1 cellular context compared by ENCODE assay signal in genomic region chr20:50730765-50731054, GRCh38.
A peak's percentile ranks its signal among the peaks of the same experiment; 100 is the strongest.
TF ChIP-seq lines count a peak whose summit lies in the region.

No MANE protein-coding gene starts in this region.

TF ChIP-seq in HepG2, 621 proteins besides CTCF, POLR2A, EP300 and RAD21 (continued from another document and continues in another):
- TF ChIP-seq MAF1 (CRISPR knock-in tag; IDR thresholded peaks at IDR 0.05; ENCODE audit: borderline replicate concordance) = peak; percentile 63; the same call in 1 of the 2 replicates
- TF ChIP-seq NR2C2 (CRISPR knock-in tag; IDR thresholded peaks at IDR 0.05; ENCODE audit: borderline replicate concordance) = no peak
- no peak; the same call in 1 of the 2 replicates for TF ChIP-seq ZNF598 (CRISPR knock-in tag; IDR thresholded peaks at IDR 0.05; ENCODE audit: borderline replicate concordance)
- TF ChIP-seq MYNN (CRISPR knock-in tag; IDR thresholded peaks at IDR 0.05; ENCODE audit: low read depth) = no peak; the same call in 1 of the 2 replicates
- TF ChIP-seq CREM (IDR thresholded peaks at IDR 0.05) = peak; percentile 16; the same call in 1 of the 2 replicates
- TF ChIP-seq CREM (CRISPR knock-in tag; IDR thresholded peaks at IDR 0.05) = no peak
- TF ChIP-seq MED13 (CRISPR knock-in tag; IDR thresholded peaks at IDR 0.05) = peak; percentile 83; the same call in 1 of the 2 replicates
- TF ChIP-seq ZNF124 (CRISPR knock-in tag; IDR thresholded peaks at IDR 0.05) = no peak; the same call in 1 of the 2 replicates
- TF ChIP-seq MTF1 (CRISPR knock-in tag; IDR thresholded peaks at IDR 0.05) = peak; percentile 66; the same call in 1 of the 2 replicates
- no peak for TF ChIP-seq NR3C1 (CRISPR knock-in tag; IDR thresholded peaks at IDR 0.05)
- TF ChIP-seq MLXIP (CRISPR knock-in tag; IDR thresholded peaks at IDR 0.05; ENCODE audit: borderline replicate concordance) = no peak
- TF ChIP-seq, protein P1, sequence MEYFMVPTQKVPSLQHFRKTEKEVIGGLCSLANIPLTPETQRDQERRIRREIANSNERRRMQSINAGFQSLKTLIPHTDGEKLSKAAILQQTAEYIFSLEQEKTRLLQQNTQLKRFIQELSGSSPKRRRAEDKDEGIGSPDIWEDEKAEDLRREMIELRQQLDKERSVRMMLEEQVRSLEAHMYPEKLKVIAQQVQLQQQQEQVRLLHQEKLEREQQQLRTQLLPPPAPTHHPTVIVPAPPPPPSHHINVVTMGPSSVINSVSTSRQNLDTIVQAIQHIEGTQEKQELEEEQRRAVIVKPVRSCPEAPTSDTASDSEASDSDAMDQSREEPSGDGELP (IDR thresholded peaks at IDR 0.05; ENCODE audit: borderline replicate concordance, low read depth) = no peak
- TF ChIP-seq ZFP36L2 (CRISPR knock-in tag; IDR thresholded peaks at IDR 0.05) = no peak
- TF ChIP-seq CHD4 (IDR thresholded peaks at IDR 0.05; ENCODE audit: borderline replicate concordance, low read length) = no peak
- TF ChIP-seq SSRP1 (CRISPR knock-in tag; IDR thresholded peaks at IDR 0.05) = no peak
- TF ChIP-seq ZNF446 (CRISPR knock-in tag; IDR thresholded peaks at IDR 0.05) = no peak
- TF ChIP-seq SOX6 (IDR thresholded peaks at IDR 0.05) = no peak
- TF ChIP-seq SOX6 (CRISPR knock-in tag; IDR thresholded peaks at IDR 0.05) = no peak
- no peak for TF ChIP-seq CCAR2 (optimal IDR thresholded peaks at IDR 0.05; ENCODE audit: low read depth, low read length)
- TF ChIP-seq ZNF441 (CRISPR knock-in tag; IDR thresholded peaks at IDR 0.05; ENCODE audit: borderline replicate concordance) = no peak
- TF ChIP-seq NFYB (CRISPR knock-in tag; IDR thresholded peaks at IDR 0.05) = no peak
- no peak for TF ChIP-seq ZNF296 (CRISPR knock-in tag; conservative IDR thresholded peaks at IDR 0.05)
- TF ChIP-seq ZNF616 (CRISPR knock-in tag; IDR thresholded peaks at IDR 0.05; ENCODE audit: low read depth) = no peak
- no peak; the same call in 1 of the 2 replicates for TF ChIP-seq ZFP37 (CRISPR knock-in tag; IDR thresholded peaks at IDR 0.05; ENCODE audit: borderline replicate concordance)
- TF ChIP-seq TRIM24 (CRISPR knock-in tag; IDR thresholded peaks at IDR 0.05) = no peak
- TF ChIP-seq NBN (conservative IDR thresholded peaks at IDR 0.05) = no peak
- TF ChIP-seq XBP1 (CRISPR knock-in tag; IDR thresholded peaks at IDR 0.05) = no peak
- TF ChIP-seq, protein P2, sequence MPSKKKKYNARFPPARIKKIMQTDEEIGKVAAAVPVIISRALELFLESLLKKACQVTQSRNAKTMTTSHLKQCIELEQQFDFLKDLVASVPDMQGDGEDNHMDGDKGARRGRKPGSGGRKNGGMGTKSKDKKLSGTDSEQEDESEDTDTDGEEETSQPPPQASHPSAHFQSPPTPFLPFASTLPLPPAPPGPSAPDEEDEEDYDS (CRISPR knock-in tag; IDR thresholded peaks at IDR 0.05) = no peak
- peak; percentile 25; the same call in 1 of the 2 replicates for TF ChIP-seq RBAK (CRISPR knock-in tag; IDR thresholded peaks at IDR 0.05)
- TF ChIP-seq ZNF234 (CRISPR knock-in tag; conservative IDR thresholded peaks at IDR 0.05) = no peak
- TF ChIP-seq CERS6 (CRISPR knock-in tag; IDR thresholded peaks at IDR 0.05) = no peak
- TF ChIP-seq ZFX (CRISPR knock-in tag; IDR thresholded peaks at IDR 0.05; ENCODE audit: low read depth) = no peak
- no peak for TF ChIP-seq ZNF33A (CRISPR knock-in tag; IDR thresholded peaks at IDR 0.05; ENCODE audit: borderline replicate concordance)
- TF ChIP-seq NFIC (IDR thresholded peaks at IDR 0.05; ENCODE audit: low read length) = no peak
- no peak; a peak in 1 of 4 replicates for TF ChIP-seq HMGXB4 (CRISPR knock-in tag; IDR thresholded peaks at IDR 0.05; ENCODE audit: borderline replicate concordance in 1 of 2, low read depth in 1 of 2)
- peak; percentile 29; the same call in 1 of the 2 replicates for TF ChIP-seq ISX (CRISPR knock-in tag; conservative IDR thresholded peaks at IDR 0.05)
- peak; percentile 59 for TF ChIP-seq ZNF781 (CRISPR knock-in tag; IDR thresholded peaks at IDR 0.05; ENCODE audit: borderline replicate concordance, not compliant biosample characterization)
- TF ChIP-seq REXO4 (CRISPR knock-in tag; IDR thresholded peaks at IDR 0.05; ENCODE audit: borderline replicate concordance) = no peak
- 0 out of 2 replicates have a peak, but pooled peaks have one; percentile 52 for TF ChIP-seq ZXDC (CRISPR knock-in tag; IDR thresholded peaks at IDR 0.05)
- no peak for TF ChIP-seq ZMAT5 (CRISPR knock-in tag; IDR thresholded peaks at IDR 0.05; ENCODE audit: borderline replicate concordance, low read depth)
- TF ChIP-seq ZFP36L1 (CRISPR knock-in tag; IDR thresholded peaks at IDR 0.05) = peak; percentile 95; the same call in 1 of the 2 replicates
- TF ChIP-seq MAFF (IDR thresholded peaks at IDR 0.05; ENCODE audit: low read depth, low read length) = no peak
- TF ChIP-seq ZNF33B (CRISPR knock-in tag; IDR thresholded peaks at IDR 0.05) = no peak
- 0 out of 2 replicates have a peak, but pooled peaks have one; percentile 3 for TF ChIP-seq ZNF558 (CRISPR knock-in tag; IDR thresholded peaks at IDR 0.05; ENCODE audit: borderline replicate concordance)
- TF ChIP-seq ESRRA (CRISPR knock-in tag; IDR thresholded peaks at IDR 0.05; ENCODE audit: low read depth) = no peak
- TF ChIP-seq FOXC1 (CRISPR knock-in tag; IDR thresholded peaks at IDR 0.05; ENCODE audit: borderline replicate concordance) = no peak
- peak; percentile 9; the same call in 1 of the 2 replicates for TF ChIP-seq KLF6 (CRISPR knock-in tag; IDR thresholded peaks at IDR 0.05)
- no peak for TF ChIP-seq ZNF263 (CRISPR knock-in tag; IDR thresholded peaks at IDR 0.05)
- TF ChIP-seq GPN1 (CRISPR knock-in tag; IDR thresholded peaks at IDR 0.05; ENCODE audit: borderline replicate concordance) = 0 out of 2 replicates have a peak, but pooled peaks have one; percentile 34
- no peak for TF ChIP-seq ZNF24 (IDR thresholded peaks at IDR 0.05)
- TF ChIP-seq DBP (CRISPR knock-in tag; IDR thresholded peaks at IDR 0.05; ENCODE audit: not compliant biosample characterization) = no peak
- peak; percentile 63; the same call in 1 of the 2 replicates for TF ChIP-seq ZNF225 (CRISPR knock-in tag; IDR thresholded peaks at IDR 0.05)
- TF ChIP-seq PATZ1 (CRISPR knock-in tag; IDR thresholded peaks at IDR 0.05) = no peak
- no peak for TF ChIP-seq JUNB (CRISPR knock-in tag; IDR thresholded peaks at IDR 0.05; ENCODE audit: borderline replicate concordance)
- TF ChIP-seq HNRNPLL (IDR thresholded peaks at IDR 0.05; ENCODE audit: low read depth, low read length, poor library complexity, severe bottlenecking) = no peak
- TF ChIP-seq SRSF1 (optimal IDR thresholded peaks at IDR 0.05; ENCODE audit: low read depth, low read length) = peak; percentile 32
- no peak; the same call in 1 of the 2 replicates for TF ChIP-seq MEIS1 (CRISPR knock-in tag; IDR thresholded peaks at IDR 0.05; ENCODE audit: borderline replicate concordance)
- TF ChIP-seq WIZ (CRISPR knock-in tag; IDR thresholded peaks at IDR 0.05) = 0 out of 2 replicates have a peak, but pooled peaks have one; percentile 71
- no peak for TF ChIP-seq ZNF337 (CRISPR knock-in tag; IDR thresholded peaks at IDR 0.05; ENCODE audit: borderline replicate concordance, low read depth)
- TF ChIP-seq ZNF605 (CRISPR knock-in tag; IDR thresholded peaks at IDR 0.05) = peak; percentile 74; the same call in 1 of the 2 replicates
- no peak for TF ChIP-seq GMEB2 (CRISPR knock-in tag; IDR thresholded peaks at IDR 0.05; ENCODE audit: low read depth)
- TF ChIP-seq SCMH1 (CRISPR knock-in tag; IDR thresholded peaks at IDR 0.05; ENCODE audit: borderline replicate concordance) = no peak
